ENCODE assay signal across 9 cellular contexts in the genomic region with DNA sequence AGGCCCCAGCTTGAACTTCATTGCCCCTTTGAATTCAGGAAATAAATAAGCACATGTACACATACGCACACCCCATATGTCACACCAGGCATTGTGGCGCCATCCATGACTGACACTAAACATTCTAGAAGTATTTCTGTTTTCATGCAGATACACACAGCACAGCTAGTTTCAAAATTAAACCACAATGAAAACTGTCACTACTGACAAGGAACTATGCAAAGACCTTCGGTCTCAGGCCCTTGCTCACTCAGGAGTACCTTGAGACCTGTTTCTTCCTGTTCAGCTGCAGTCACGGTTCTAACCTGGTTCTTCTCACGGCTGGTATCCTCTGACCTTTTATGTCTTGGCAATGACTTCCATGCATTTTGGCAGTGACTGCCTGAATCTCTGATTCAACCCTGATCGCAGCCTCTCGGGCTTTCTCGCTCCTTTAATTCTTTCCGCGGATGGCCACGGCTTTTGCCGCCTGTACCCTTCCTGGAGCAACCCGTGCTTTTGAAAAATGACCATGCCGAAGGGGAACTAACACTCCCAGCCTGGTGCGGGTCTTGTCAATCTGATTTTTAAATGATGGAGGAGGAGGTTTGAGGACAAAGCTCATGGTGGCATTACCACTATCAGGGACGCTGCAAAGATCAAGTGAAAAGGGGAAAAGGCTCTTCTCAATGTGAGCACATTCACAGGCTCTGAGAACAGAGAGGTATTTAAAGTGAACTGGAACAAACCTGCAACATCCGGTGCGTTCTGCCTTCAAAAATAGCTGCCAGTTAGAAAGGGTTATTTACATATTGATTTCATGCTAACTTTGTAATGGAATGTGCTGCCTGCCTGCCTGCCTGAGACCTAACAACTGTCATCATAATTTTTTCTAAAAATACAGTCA.
A peak's percentile ranks its signal among the peaks of the same experiment; 100 is the strongest.
DNase-seq lines count a peak whose midpoint lies in the region; ATAC-seq, FAIRE-seq and TF ChIP-seq lines count a peak whose summit lies in the region.
"Had no signal": no experiment of that assay in that cellular context is flagged by ENCODE, and none has a peak within 500 bp of the region (broad histone marks: within the 10 kb centered on the region; RNA-seq: fewer than 3 reads in every experiment).

No MANE protein-coding gene starts in this region.

- CTCF ChIA-PET in MCF 10A (lab: Yijun Ruan, JAX): no interaction called here

- ATAC-seq in GM21447 (IDR thresholded peaks at IDR 0.05; ENCODE audit: unreplicated experiment) (peak; percentile 84), HG03565 (IDR thresholded peaks at IDR 0.05; ENCODE audit: unreplicated experiment) (peak; percentile 79), lower lobe of right lung (peak; percentile 14 to 52)

- POLR2A ChIA-PET in MCF 10A (lab: Yijun Ruan, JAX): no interaction called here

- H3K27ac ChIP-seq in lower lobe of right lung (peak overlapping the region; percentile 25), left ventricle myocardium inferior (replicated peaks) (no peak overlapping the region)
- H3K27ac ChIP-seq: vagina had no signal

- DNase-seq in GM13976 (ENCODE audit: low spot score) (peak; percentile 79), lower lobe of right lung (no peak), activated gamma-delta T cell (lab: John Stamatoyannopoulos, UW) (no peak), MCF 10A (ENCODE audit: unreplicated experiment) (no peak), HTR-8/SVneo (ENCODE audit: insufficient read length, low spot score) (no peak), left ventricle myocardium inferior (no peak)

- peaks cover 23% of the 10 kb centered on the region for H3K27me3 ChIP-seq in lower lobe of right lung (ENCODE audit: low read depth)
- H3K27me3 ChIP-seq in left ventricle myocardium inferior (ENCODE audit: low read depth): peaks cover 96% of the 10 kb centered on the region
- H3K27me3 ChIP-seq: vagina had no signal

- in situ Hi-C loops in GM13976 (cut with MboI; ENCODE audit: low sequenced_read_pairs, unreplicated experiment): no loop called here

- H3K9me3 ChIP-seq in lower lobe of right lung (no peaks in the 10 kb centered on the region), left ventricle myocardium inferior (replicated peaks) (peaks cover 6% of the 10 kb centered on the region)
- H3K9me3 ChIP-seq: vagina had no signal

- FAIRE-seq in HTR-8/SVneo (lab: Jason Lieb, UNC): no peak

- intact Hi-C loops in lower lobe of right lung (cut with DNase I) (no loop called here), MCF 10A (cut with micrococcal nuclease) (no loop called here), left ventricle myocardium inferior (cut with micrococcal nuclease) (no loop called here)

- H3K4me1 ChIP-seq in lower lobe of right lung (peaks cover 16% of the 10 kb centered on the region), left ventricle myocardium inferior (peaks cover 12% of the 10 kb centered on the region)

- H3K36me3 ChIP-seq in lower lobe of right lung (no peaks in the 10 kb centered on the region), left ventricle myocardium inferior (no peaks in the 10 kb centered on the region)
- H3K36me3 ChIP-seq: vagina had no signal

- H3K4me3 Mint-ChIP-seq in MCF 10A (ENCODE audit: unreplicated experiment): no peak overlapping the region

- H3K27ac Mint-ChIP-seq in MCF 10A (ENCODE audit: low read depth, unreplicated experiment): no peak overlapping the region

- no peaks in the 10 kb centered on the region for H3K4me1 Mint-ChIP-seq in MCF 10A (ENCODE audit: insufficient read depth, unreplicated experiment)

- H3K9me3 Mint-ChIP-seq in MCF 10A (ENCODE audit: unreplicated experiment): peaks cover 8% of the 10 kb centered on the region

- no peaks in the 10 kb centered on the region for H3K36me3 Mint-ChIP-seq in MCF 10A (ENCODE audit: insufficient read depth, unreplicated experiment)

- TF ChIP-seq CTCF in GM13976 (IDR thresholded peaks at IDR 0.05; ENCODE audit: borderline replicate concordance, control extremely low read depth, extremely low read depth, insufficient read depth, missing control alignments) (no peak), lower lobe of right lung (IDR thresholded peaks at IDR 0.05) (no peak), MCF 10A (IDR thresholded peaks at IDR 0.05; ENCODE audit: unreplicated experiment) (no peak), left ventricle myocardium inferior (IDR thresholded peaks at IDR 0.05; ENCODE audit: borderline replicate concordance) (no peak)

- H3K4me3 ChIP-seq in lower lobe of right lung (no peak overlapping the region), left ventricle myocardium inferior (no peak overlapping the region)
- H3K4me3 ChIP-seq: vagina had no signal

- H3K27me3 Mint-ChIP-seq in MCF 10A (ENCODE audit: insufficient read depth, unreplicated experiment): peaks cover 62% of the 10 kb centered on the region

- no TSS peak for BruUV-seq in MCF 10A (replicated peaks; lab: Mats Ljungman, UMichigan)

Comparison
In these comparisons a context has a peak if more than half of its experiments do, and no peak if none do; other contexts are left out.
1. ATAC-seq: peak in every context shown above with its lines; median percentile 84 in GM21447; 79 in HG03565; 33 in lower lobe of right lung.